1 cellular context compared by ENCODE assay signal in the genomic region with DNA sequence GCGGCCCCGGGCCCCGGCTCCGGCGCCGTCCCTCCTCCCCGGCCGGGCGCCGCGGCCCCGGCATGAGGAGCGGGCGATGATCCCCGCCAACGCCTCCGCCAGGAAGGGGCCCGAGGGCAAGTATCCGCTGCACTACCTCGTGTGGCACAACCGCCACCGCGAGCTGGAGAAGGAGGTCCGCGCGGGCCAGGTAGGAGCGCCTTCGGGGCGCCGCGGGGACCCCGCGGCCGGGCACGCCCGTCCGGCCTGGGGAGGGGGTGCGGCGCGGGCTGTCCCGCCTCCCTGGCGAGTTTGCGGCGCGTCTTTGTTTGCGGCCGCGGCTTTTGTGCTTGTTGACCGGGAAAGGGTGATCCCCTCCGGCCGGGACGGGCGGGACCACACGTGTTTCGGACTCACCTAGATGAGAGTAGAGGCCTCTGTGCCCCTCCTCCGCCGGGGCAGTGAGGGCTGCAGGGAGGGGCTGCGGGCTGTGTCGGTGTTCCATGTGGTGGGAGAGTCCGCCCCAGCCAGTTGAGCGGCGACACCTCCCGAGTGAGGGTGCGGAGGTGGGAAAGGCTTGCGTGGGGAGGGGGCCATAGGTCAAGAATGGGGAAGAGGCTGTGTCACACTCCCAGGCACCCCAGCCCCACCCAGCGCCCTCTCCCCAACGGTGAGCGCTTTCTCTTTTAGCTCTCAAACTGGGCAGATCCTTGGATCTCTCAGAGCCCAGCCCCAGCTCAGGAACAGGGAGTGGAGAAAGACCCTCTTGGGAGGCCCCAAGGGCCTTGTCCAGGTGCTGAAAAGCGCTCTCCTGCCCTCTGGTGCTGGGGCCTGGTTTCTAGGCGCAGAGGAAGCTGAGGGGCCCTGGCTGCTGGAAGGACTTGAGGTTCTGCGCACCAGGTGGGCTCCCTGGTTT.
TF ChIP-seq lines count a peak whose summit lies in the region.

No MANE protein-coding gene starts in this region.

TF ChIP-seq in SK-N-SH, 30 proteins besides CTCF, POLR2A, EP300 and RAD21 (continued from another document):
- TF ChIP-seq, protein P1, sequence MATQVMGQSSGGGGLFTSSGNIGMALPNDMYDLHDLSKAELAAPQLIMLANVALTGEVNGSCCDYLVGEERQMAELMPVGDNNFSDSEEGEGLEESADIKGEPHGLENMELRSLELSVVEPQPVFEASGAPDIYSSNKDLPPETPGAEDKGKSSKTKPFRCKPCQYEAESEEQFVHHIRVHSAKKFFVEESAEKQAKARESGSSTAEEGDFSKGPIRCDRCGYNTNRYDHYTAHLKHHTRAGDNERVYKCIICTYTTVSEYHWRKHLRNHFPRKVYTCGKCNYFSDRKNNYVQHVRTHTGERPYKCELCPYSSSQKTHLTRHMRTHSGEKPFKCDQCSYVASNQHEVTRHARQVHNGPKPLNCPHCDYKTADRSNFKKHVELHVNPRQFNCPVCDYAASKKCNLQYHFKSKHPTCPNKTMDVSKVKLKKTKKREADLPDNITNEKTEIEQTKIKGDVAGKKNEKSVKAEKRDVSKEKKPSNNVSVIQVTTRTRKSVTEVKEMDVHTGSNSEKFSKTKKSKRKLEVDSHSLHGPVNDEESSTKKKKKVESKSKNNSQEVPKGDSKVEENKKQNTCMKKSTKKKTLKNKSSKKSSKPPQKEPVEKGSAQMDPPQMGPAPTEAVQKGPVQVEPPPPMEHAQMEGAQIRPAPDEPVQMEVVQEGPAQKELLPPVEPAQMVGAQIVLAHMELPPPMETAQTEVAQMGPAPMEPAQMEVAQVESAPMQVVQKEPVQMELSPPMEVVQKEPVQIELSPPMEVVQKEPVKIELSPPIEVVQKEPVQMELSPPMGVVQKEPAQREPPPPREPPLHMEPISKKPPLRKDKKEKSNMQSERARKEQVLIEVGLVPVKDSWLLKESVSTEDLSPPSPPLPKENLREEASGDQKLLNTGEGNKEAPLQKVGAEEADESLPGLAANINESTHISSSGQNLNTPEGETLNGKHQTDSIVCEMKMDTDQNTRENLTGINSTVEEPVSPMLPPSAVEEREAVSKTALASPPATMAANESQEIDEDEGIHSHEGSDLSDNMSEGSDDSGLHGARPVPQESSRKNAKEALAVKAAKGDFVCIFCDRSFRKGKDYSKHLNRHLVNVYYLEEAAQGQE (IDR thresholded peaks at IDR 0.05; ENCODE audit: low read depth, low read length), result peak; percentile 99
